20 cellular contexts compared by ENCODE assay signal in the genomic region with DNA sequence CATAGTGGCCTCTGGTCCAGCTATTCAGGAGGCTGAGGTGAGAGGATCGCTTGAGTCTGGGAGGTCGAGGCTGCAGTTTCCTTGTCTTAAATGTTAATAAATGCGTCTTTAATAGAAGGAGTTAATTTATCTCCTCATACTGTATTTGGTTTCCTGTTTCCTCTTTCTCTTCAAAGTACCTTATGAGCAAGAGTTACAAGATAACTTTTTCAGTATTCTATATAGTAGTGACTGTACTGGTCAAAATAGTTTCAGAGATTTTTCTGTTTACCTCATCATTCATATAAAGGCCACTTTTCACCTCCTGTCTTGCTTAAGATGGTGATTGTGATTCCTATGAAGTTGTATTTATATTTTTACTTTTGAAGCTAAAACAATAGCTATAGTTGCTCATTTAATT. TPM values are rescaled to one million over a fixed set of nuclear protein-coding genes. Genes with fewer than 3 reads are reported as not detected.
DNase-seq lines count a peak whose midpoint lies in the region; ATAC-seq and TF ChIP-seq lines count a peak whose summit lies in the region.
"Had no signal": no experiment of that assay in that cellular context is flagged by ENCODE, and none has a peak within 500 bp of the region (broad histone marks: within the 10 kb centered on the region; RNA-seq: fewer than 3 reads in every experiment).

No MANE protein-coding gene starts in this region.

- H3K27ac Mint-ChIP-seq in activated CD4-positive, alpha-beta T cell treated with anti-CD3 and anti-CD28 coated beads, Interleukin-2, amount 10 ng/mL, durations not matched to agents 24 days and 14 days, result peak overlapping the region; percentile 78
- peak overlapping the region; percentile 90 for H3K27ac Mint-ChIP-seq in CD4-positive, alpha-beta T cell
- H3K27ac Mint-ChIP-seq in activated B cell treated with CpG ODN at 0.5 μM for 24 hours, result no peak overlapping the region
- H3K27ac Mint-ChIP-seq: IgD-negative memory B cell had no signal

- no peak for DNase-seq in activated CD4-positive, alpha-beta T cell treated with anti-CD3 and anti-CD28 coated beads, Interleukin-2, amount 10 ng/mL, durations not matched to agents 24 days and 14 days
- DNase-seq in activated CD4-positive, alpha-beta T cell treated with anti-CD3 and anti-CD28 coated beads, Interleukin-2, amount 50 U/mL, for 4 hours, result no peak
- DNase-seq in CD4-positive, alpha-beta T cell, result no peak
- DNase-seq in activated B cell treated with CpG ODN at 0.5 μM for 24 hours (no peak), SKM-1 treated with dmso at 0.1 percent for 144 hours (lab: John Stamatoyannopoulos, UW; ENCODE audit: unreplicated experiment) (no peak), caudate nucleus (lab: John Stamatoyannopoulos, UW) (no peak)
- DNase-seq in effector memory CD4-positive, alpha-beta T cell, result no peak
- DNase-seq: ACHN; activated gamma-delta T cell treated with Interleukin-2 at 50 U/mL for 16 hours; effector CD4-positive, alpha-beta T cell; GM23248; mammary epithelial cell; NCI-H1436; NCI-H526 treated with DMSO at 0.1 percent for 48 hours; right cardiac atrium had no signal

- ATAC-seq in CD4-positive, alpha-beta T cell (ENCODE audit: poor library complexity), result peak; percentile 34
- peak; percentile 31 for ATAC-seq in activated B cell treated with CpG ODN at 0.5 μM for 24 hours (ENCODE audit: low read depth)
- no peak for ATAC-seq in HG03439 (IDR thresholded peaks at IDR 0.05; ENCODE audit: unreplicated experiment)
- ATAC-seq: right cardiac atrium, SK-N-SH treated with all-trans-retinoic acid at 6 μM for 48 hours had no signal

- CTCF ChIA-PET in CD4-positive, alpha-beta T cell (lab: Charles Lee), result interaction anchor here (1.1 to 1.6 kb wide), 3 partner anchors 19 to 60 kb away, joined by 4 to 9 read pairs (median 4); a partner anchor contains a TSS
- CTCF ChIA-PET in activated B cell treated with CpG ODN at 0.5 μM for 24 hours (lab: Charles Lee), result no interaction called here

- peaks cover 35% of the 10 kb centered on the region for H3K4me1 ChIP-seq in effector memory CD4-positive, alpha-beta T cell (ENCODE audit: control insufficient read depth, insufficient read depth, low read length, poor library complexity, severe bottlenecking)

- peaks cover 3% of the 10 kb centered on the region for H3K36me3 Mint-ChIP-seq in activated CD4-positive, alpha-beta T cell treated with anti-CD3 and anti-CD28 coated beads, Interleukin-2, amount 10 ng/mL, durations not matched to agents 24 days and 14 days (ENCODE audit: low read depth)
- peaks cover 3% of the 10 kb centered on the region for H3K36me3 Mint-ChIP-seq in CD4-positive, alpha-beta T cell (ENCODE audit: low read depth)
- H3K36me3 Mint-ChIP-seq in activated B cell treated with CpG ODN at 0.5 μM for 24 hours (ENCODE audit: low read depth), result peaks cover 4% of the 10 kb centered on the region

- no peak overlapping the region for H3K4me3 ChIP-seq in effector memory CD4-positive, alpha-beta T cell (ENCODE audit: insufficient read depth, low read depth, low read length, poor library complexity, severe bottlenecking)
- H3K4me3 ChIP-seq: GM23248, vagina had no signal

- H3K4me3 Mint-ChIP-seq in activated CD4-positive, alpha-beta T cell treated with anti-CD3 and anti-CD28 coated beads, Interleukin-2, amount 10 ng/mL, durations not matched to agents 24 days and 14 days, result peak overlapping the region; percentile 49
- peak overlapping the region; percentile 69 for H3K4me3 Mint-ChIP-seq in CD4-positive, alpha-beta T cell
- H3K4me3 Mint-ChIP-seq in activated B cell treated with CpG ODN at 0.5 μM for 24 hours, result peak overlapping the region; percentile 15
- H3K4me3 Mint-ChIP-seq: CD14-positive monocyte had no signal

- no peaks in the 10 kb centered on the region for H3K27me3 Mint-ChIP-seq in activated CD4-positive, alpha-beta T cell treated with anti-CD3 and anti-CD28 coated beads, Interleukin-2, amount 10 ng/mL, durations not matched to agents 24 days and 14 days
- no peaks in the 10 kb centered on the region for H3K27me3 Mint-ChIP-seq in CD4-positive, alpha-beta T cell
- H3K27me3 Mint-ChIP-seq in activated B cell treated with CpG ODN at 0.5 μM for 24 hours, result no peaks in the 10 kb centered on the region
- H3K27me3 Mint-ChIP-seq: IgD-negative memory B cell had no signal

- H3K27me3 ChIP-seq in CD4-positive, alpha-beta T cell (ENCODE audit: control insufficient read depth, insufficient read depth, low read length), result no peaks in the 10 kb centered on the region
- H3K27me3 ChIP-seq in effector memory CD4-positive, alpha-beta T cell (replicated peaks; ENCODE audit: control insufficient read depth, insufficient read depth, low read length, poor library complexity, severe bottlenecking), result no peaks in the 10 kb centered on the region
- H3K27me3 ChIP-seq: vagina had no signal

- peaks cover 32% of the 10 kb centered on the region for H3K4me1 Mint-ChIP-seq in activated CD4-positive, alpha-beta T cell treated with anti-CD3 and anti-CD28 coated beads, Interleukin-2, amount 10 ng/mL, durations not matched to agents 24 days and 14 days
- peaks cover 36% of the 10 kb centered on the region for H3K4me1 Mint-ChIP-seq in CD4-positive, alpha-beta T cell (ENCODE audit: low read depth)
- H3K4me1 Mint-ChIP-seq in activated B cell treated with CpG ODN at 0.5 μM for 24 hours, result peaks cover 18% of the 10 kb centered on the region

- H3K27ac ChIP-seq in CD4-positive, alpha-beta T cell (ENCODE audit: low read depth, low read length), result peak overlapping the region; percentile 72
- H3K27ac ChIP-seq in effector memory CD4-positive, alpha-beta T cell (ENCODE audit: insufficient read depth, low read length, poor library complexity, severe bottlenecking), result peak overlapping the region; percentile 41
- no peak overlapping the region for H3K27ac ChIP-seq in caudate nucleus (ENCODE audit: low read depth, low read length)
- H3K27ac ChIP-seq: GM23248, vagina had no signal

- no peaks in the 10 kb centered on the region for H3K9me3 Mint-ChIP-seq in activated CD4-positive, alpha-beta T cell treated with anti-CD3 and anti-CD28 coated beads, Interleukin-2, amount 10 ng/mL, durations not matched to agents 24 days and 14 days
- no peaks in the 10 kb centered on the region for H3K9me3 Mint-ChIP-seq in CD4-positive, alpha-beta T cell
- H3K9me3 Mint-ChIP-seq in activated B cell treated with CpG ODN at 0.5 μM for 24 hours, result no peaks in the 10 kb centered on the region
- H3K9me3 Mint-ChIP-seq: CD14-positive monocyte, IgD-negative memory B cell had no signal

- no peak for TF ChIP-seq CTCF in CD4-positive, alpha-beta T cell (IDR thresholded peaks at IDR 0.05)
- TF ChIP-seq CTCF in activated B cell treated with CpG ODN at 0.5 μM for 24 hours (IDR thresholded peaks at IDR 0.05), result no peak

- intact Hi-C loops in activated CD4-positive, alpha-beta T cell treated with anti-CD3 and anti-CD28 coated beads, Interleukin-2, amount 10 ng/mL, durations not matched to agents 24 days and 14 days (cut with micrococcal nuclease), result no loop called here
- intact Hi-C loops in CD4-positive, alpha-beta T cell (cut with DNase I, micrococcal nuclease), result loop anchor here in 1 of 2 experiments (1.0 to 2.0 kb wide), 2 partner anchors 25 to 60 kb away; a partner anchor contains a TSS
- intact Hi-C loops in activated B cell treated with CpG ODN at 0.5 μM for 24 hours (cut with micrococcal nuclease), result no loop called here

- POLR2A ChIA-PET in CD4-positive, alpha-beta T cell (lab: Charles Lee), result interaction anchor here (0.7 to 3.4 kb wide), 8 partner anchors 12 to 249 kb away, joined by 3 to 19 read pairs (median 3); a partner anchor contains a TSS
- POLR2A ChIA-PET in activated B cell treated with CpG ODN at 0.5 μM for 24 hours (lab: Charles Lee), result no interaction called here

- no peaks in the 10 kb centered on the region for H3K36me3 ChIP-seq in effector memory CD4-positive, alpha-beta T cell (ENCODE audit: control insufficient read depth, insufficient read depth, low read length)
- H3K36me3 ChIP-seq: vagina had no signal

- no peaks in the 10 kb centered on the region for H3K9me3 ChIP-seq in CD4-positive, alpha-beta T cell (ENCODE audit: control insufficient read depth, low read length)
- H3K9me3 ChIP-seq in effector memory CD4-positive, alpha-beta T cell (ENCODE audit: control insufficient read depth, low read length), result no peaks in the 10 kb centered on the region
- H3K9me3 ChIP-seq: vagina had no signal

RNA-seq across cellular contexts. Expression of a gene that starts 50.9 kb away (rescaled TPM):
- total RNA-seq in activated CD4-positive, alpha-beta T cell treated with anti-CD3 and anti-CD28 coated beads, Interleukin-2, amount 10 ng/mL, durations not matched to agents 24 days and 14 days, result 7.5 and 8.1 TPM in 2 replicates
- total RNA-seq in CD4-positive, alpha-beta T cell, result 10 to 100 TPM; 16.0 to 16.5 TPM
- total RNA-seq in activated B cell treated with CpG ODN at 0.5 μM for 24 hours, result 0.15 and 0.20 TPM in 2 replicates

RNA-seq across cellular contexts. Expression of a gene that starts 59.9 kb away (rescaled TPM):
- total RNA-seq in activated CD4-positive, alpha-beta T cell treated with anti-CD3 and anti-CD28 coated beads, Interleukin-2, amount 10 ng/mL, durations not matched to agents 24 days and 14 days, result 36.4 and 36.5 TPM in 2 replicates
- 10 to 100 TPM; 19.5 to 20.8 TPM for total RNA-seq in CD4-positive, alpha-beta T cell
- total RNA-seq in activated B cell treated with CpG ODN at 0.5 μM for 24 hours, result 26.2 and 27.8 TPM in 2 replicates

Comparison
In these comparisons a context has a peak if more than half of its experiments do, and no peak if none do; other contexts are left out.
1. H3K4me3 Mint-ChIP-seq: peak in every context shown above with its lines; median percentile 69 in CD4-positive, alpha-beta T cell; 49 in activated CD4-positive, alpha-beta T cell treated with anti-CD3 and anti-CD28 coated beads, Interleukin-2, amount 10 ng/mL, durations not matched to agents 24 days and 14 days; 15 in activated B cell treated with CpG ODN at 0.5 μM for 24 hours.